27 cellular contexts compared by ENCODE assay signal in the genomic region with DNA sequence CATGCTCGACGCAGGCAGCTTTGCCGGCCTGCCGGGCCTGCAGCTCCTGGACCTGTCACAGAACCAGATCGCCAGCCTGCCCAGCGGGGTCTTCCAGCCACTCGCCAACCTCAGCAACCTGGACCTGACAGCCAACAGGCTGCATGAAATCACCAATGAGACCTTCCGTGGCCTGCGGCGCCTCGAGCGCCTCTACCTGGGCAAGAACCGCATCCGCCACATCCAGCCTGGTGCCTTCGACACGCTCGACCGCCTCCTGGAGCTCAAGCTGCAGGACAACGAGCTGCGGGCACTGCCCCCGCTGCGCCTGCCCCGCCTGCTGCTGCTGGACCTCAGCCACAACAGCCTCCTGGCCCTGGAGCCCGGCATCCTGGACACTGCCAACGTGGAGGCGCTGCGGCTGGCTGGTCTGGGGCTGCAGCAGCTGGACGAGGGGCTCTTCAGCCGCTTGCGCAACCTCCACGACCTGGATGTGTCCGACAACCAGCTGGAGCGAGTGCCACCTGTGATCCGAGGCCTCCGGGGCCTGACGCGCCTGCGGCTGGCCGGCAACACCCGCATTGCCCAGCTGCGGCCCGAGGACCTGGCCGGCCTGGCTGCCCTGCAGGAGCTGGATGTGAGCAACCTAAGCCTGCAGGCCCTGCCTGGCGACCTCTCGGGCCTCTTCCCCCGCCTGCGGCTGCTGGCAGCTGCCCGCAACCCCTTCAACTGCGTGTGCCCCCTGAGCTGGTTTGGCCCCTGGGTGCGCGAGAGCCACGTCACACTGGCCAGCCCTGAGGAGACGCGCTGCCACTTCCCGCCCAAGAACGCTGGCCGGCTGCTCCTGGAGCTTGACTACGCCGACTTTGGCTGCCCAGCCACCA. TPM values are rescaled to one million over a fixed set of nuclear protein-coding genes. Genes with fewer than 3 reads are reported as not detected.
DNase-seq lines count a peak whose midpoint lies in the region; ATAC-seq, FAIRE-seq and TF ChIP-seq lines count a peak whose summit lies in the region.
"Had no signal": no experiment of that assay in that cellular context is flagged by ENCODE, and none has a peak within 500 bp of the region (broad histone marks: within the 10 kb centered on the region; RNA-seq: fewer than 3 reads in every experiment).

No MANE protein-coding gene starts in this region.

- H2BK120ac ChIP-seq in mesenchymal stem cell (ENCODE audit: low read depth, low read length), result no peak overlapping the region

- 95% methylated on average over 59 of the region's 59 CpGs for WGBS in mesenchymal stem cell

- H2AFZ ChIP-seq in mesenchymal stem cell (ENCODE audit: low read depth, low read length), result no peak overlapping the region
- no peak overlapping the region for H2AFZ ChIP-seq in OCI-LY7 (ENCODE audit: low read length)

- H3K27ac Mint-ChIP-seq in activated T-cell treated with anti-CD3 and anti-CD28 coated beads, Interleukin-2, amount 50 U/mL, for 24 hours, result peak overlapping the region; percentile 59
- H3K27ac Mint-ChIP-seq in HFFc6, result no peak overlapping the region
- H3K27ac Mint-ChIP-seq: T-helper 2 cell treated with Interferon-gamma antibody and Interleukin-4, amounts not matched to agents 5 μg/mL and 100 μg/mL, for 36 hours had no signal

- no peak overlapping the region for H3K9ac ChIP-seq in mesenchymal stem cell (ENCODE audit: low read length)
- H3K9ac ChIP-seq: BLaER1 treated with 17β-estradiol and CSF1 and Interleukin-3, amounts not matched to agents 10 nM and 100 nM had no signal

- no peaks in the 10 kb centered on the region for H3K9me3 Mint-ChIP-seq in activated T-cell treated with anti-CD3 and anti-CD28 coated beads, Interleukin-2, amount 50 U/mL, for 24 hours
- H3K9me3 Mint-ChIP-seq in activated T-cell treated with anti-CD3 and anti-CD28 coated beads, Interleukin-2, amount 50 U/mL, for 4 hours, result no peaks in the 10 kb centered on the region
- H3K9me3 Mint-ChIP-seq in HFFc6, result no peaks in the 10 kb centered on the region
- H3K9me3 Mint-ChIP-seq: T-helper 2 cell treated with Interferon-gamma antibody and Interleukin-4, amounts not matched to agents 5 μg/mL and 100 μg/mL, for 36 hours; WTC11 had no signal

- no TSS peak for BruUV-seq in OCI-LY7 (replicated peaks; lab: Mats Ljungman, UMichigan)

- no peak overlapping the region for H3K14ac ChIP-seq in mesenchymal stem cell (ENCODE audit: low read length in 2 of 2)

- no peaks in the 10 kb centered on the region for H3K9me2 ChIP-seq in OCI-LY7 (ENCODE audit: insufficient read depth, low read length)

- H3K27ac ChIP-seq in dorsolateral prefrontal cortex (peak overlapping the region in 35 of 59 donors; percentile 3 to 74 (median 44)), mesenchymal stem cell (ENCODE audit: low read length, poor library complexity, severe bottlenecking) (no peak overlapping the region), tibial artery (peak overlapping the region; percentile 90 to 93), OCI-LY7 (ENCODE audit: low read depth, low read length, poor library complexity, severe bottlenecking) (no peak overlapping the region)
- H3K27ac ChIP-seq: colonic mucosa, neutrophil, SJSA1 had no signal

- no peaks in the 10 kb centered on the region for H3K27me3 Mint-ChIP-seq in activated T-cell treated with anti-CD3 and anti-CD28 coated beads, Interleukin-2, amount 50 U/mL, for 24 hours
- H3K27me3 Mint-ChIP-seq in activated T-cell treated with anti-CD3 and anti-CD28 coated beads, Interleukin-2, amount 50 U/mL, for 4 hours (ENCODE audit: low read depth), result no peaks in the 10 kb centered on the region
- H3K27me3 Mint-ChIP-seq in HFFc6 (ENCODE audit: insufficient read depth), result peaks cover 28% of the 10 kb centered on the region

- H3K9me3 ChIP-seq in mesenchymal stem cell (ENCODE audit: control insufficient read depth, low read length) (no peaks in the 10 kb centered on the region), tibial artery (no peaks in the 10 kb centered on the region), OCI-LY7 (ENCODE audit: low read length) (no peaks in the 10 kb centered on the region)
- H3K9me3 ChIP-seq: BLaER1 treated with 17β-estradiol and CSF1 and Interleukin-3, amounts not matched to agents 10 nM and 100 nM; colonic mucosa; HAP-1; neutrophil; SJSA1; upper lobe of left lung had no signal

- H2BK12ac ChIP-seq in mesenchymal stem cell (ENCODE audit: low read length in 2 of 2), result no peak overlapping the region

- no peaks in the 10 kb centered on the region for H3K27me3 ChIP-seq in dorsolateral prefrontal cortex
- H3K27me3 ChIP-seq in mesenchymal stem cell (ENCODE audit: control insufficient read depth in 1 of 2, insufficient read depth in 1 of 2, low read length in 2 of 2), result no peaks in the 10 kb centered on the region
- H3K27me3 ChIP-seq in tibial artery, result no peaks in the 10 kb centered on the region
- H3K27me3 ChIP-seq: BLaER1 treated with 17β-estradiol and CSF1 and Interleukin-3, amounts not matched to agents 10 nM and 100 nM; colonic mucosa; neutrophil; SJSA1; upper lobe of left lung had no signal

- H2AK5ac ChIP-seq in mesenchymal stem cell (ENCODE audit: low read length, severe bottlenecking), result no peak overlapping the region

- H3K79me2 ChIP-seq in OCI-LY7 (ENCODE audit: insufficient read depth, low read depth, low read length), result no peaks in the 10 kb centered on the region

- no peak overlapping the region for H3K4ac ChIP-seq in mesenchymal stem cell (ENCODE audit: low read depth in 1 of 2, low read length in 2 of 2)

- H3K36me3 ChIP-seq in mesenchymal stem cell (ENCODE audit: control insufficient read depth in 1 of 2, insufficient read depth in 2 of 2, low read depth in 1 of 2, low read length in 2 of 2) (peaks cover 61 to 82% of the 10 kb centered on the region in 2 experiments), tibial artery (peaks cover 19 to 50% (median 50%) of the 10 kb centered on the region in 3 donors), OCI-LY7 (ENCODE audit: insufficient read depth, low read length) (no peaks in the 10 kb centered on the region)
- H3K36me3 ChIP-seq: colonic mucosa, HAP-1 had no signal

- TF ChIP-seq POLR2A in H54 (IDR thresholded peaks at IDR 0.05; ENCODE audit: low read depth, low read length), result no peak

- intact Hi-C loops in dorsolateral prefrontal cortex (cut with DNase I), result no loop called here
- intact Hi-C loops in tibial artery (cut with DNase I; ENCODE audit: low total_unique reads), result no loop called here
- intact Hi-C loops in OCI-LY7 (cut with micrococcal nuclease; ENCODE audit: unreplicated experiment), result no loop called here

- H4K91ac ChIP-seq in mesenchymal stem cell (ENCODE audit: low read length), result peak overlapping the region; percentile 3

- no peak for TF ChIP-seq CTCF in dorsolateral prefrontal cortex (IDR thresholded peaks at IDR 0.05 in 54 of 56, conservative IDR thresholded peaks at IDR 0.05 in 2 of 56; ENCODE audit: low read depth in 1 of 56, partially characterized antibody in 56 of 56)
- no peak for TF ChIP-seq CTCF in tibial artery (IDR thresholded peaks at IDR 0.05)
- no peak for TF ChIP-seq CTCF in HFFc6 (IDR thresholded peaks at IDR 0.05)
- no peak for TF ChIP-seq CTCF in OCI-LY7 (conservative IDR thresholded peaks at IDR 0.05; ENCODE audit: low read length)

- H2BK5ac ChIP-seq in mesenchymal stem cell (ENCODE audit: low read depth, low read length, poor library complexity, severe bottlenecking), result no peak overlapping the region

- no peak for DNase-seq in activated T-cell treated with anti-CD3 and anti-CD28 coated beads, Interleukin-2, amount 50 U/mL, for 24 hours
- no peak for DNase-seq in activated T-cell treated with anti-CD3 and anti-CD28 coated beads, Interleukin-2, amount 50 U/mL, for 4 hours
- DNase-seq in dorsolateral prefrontal cortex, result peak in 8 of 10 donors; percentile 43 to 79 (median 55)
- DNase-seq in mesenchymal stem cell, result no peak
- peak in 1 of 2 donors; percentile 90 for DNase-seq in tibial artery
- no peak for DNase-seq in HFFc6
- DNase-seq in H54 (ENCODE audit: insufficient read length, low spot score), result no peak
- DNase-seq in OCI-LY7 (ENCODE audit: low spot score), result no peak
- DNase-seq: activated CD4-positive, alpha-beta T cell treated with anti-CD3 and anti-CD28 coated beads, Interleukin-2, amount 50 U/mL, for 48 hours; activated naive CD4-positive, alpha-beta T cell treated with anti-CD3 and anti-CD28 coated beads, Interleukin-2, amount 50 U/mL, for 16 hours; colonic mucosa; kidney glomerular epithelial cell; NCI-H1436; NCI-H2171; NCI-H748 treated with DMSO at 0.1 percent for 48 hours; PC-3; stimulated activated CD4-positive, alpha-beta T cell treated with anti-CD3 and anti-CD28 coated beads, Interleukin-2, amount 100 ng/mL, for 24 hours; stimulated activated naive CD8-positive, alpha-beta T cell treated with anti-CD3 and anti-CD28 coated beads, Interleukin-15, Interleukin-2, amounts not matched to agents 100 U/mL and 50 U/mL, for 24 hours had no signal

- H3K4me1 ChIP-seq in mesenchymal stem cell (ENCODE audit: control insufficient read depth, insufficient read depth, low read depth, low read length) (peaks cover 77% of the 10 kb centered on the region), tibial artery (peaks cover 21 to 100% (median 98%) of the 10 kb centered on the region in 4 donors), OCI-LY7 (ENCODE audit: insufficient read depth, low read length, poor library complexity, severe bottlenecking) (no peaks in the 10 kb centered on the region)
- H3K4me1 ChIP-seq: colonic mucosa, HAP-1 had no signal

- H3K23ac ChIP-seq in mesenchymal stem cell (ENCODE audit: low read length in 2 of 2), result no peak overlapping the region

- H3K4me2 ChIP-seq in mesenchymal stem cell (ENCODE audit: low read length, poor library complexity, severe bottlenecking) (no peak overlapping the region), OCI-LY7 (ENCODE audit: low read length) (no peak overlapping the region)

- no peaks in the 10 kb centered on the region for H4K20me1 ChIP-seq in OCI-LY7 (ENCODE audit: insufficient read depth, low read length)

- H2BK15ac ChIP-seq in mesenchymal stem cell (ENCODE audit: low read depth, poor library complexity, severe bottlenecking), result no peak overlapping the region

- H3K4me3 ChIP-seq in dorsolateral prefrontal cortex (no peak overlapping the region), mesenchymal stem cell (ENCODE audit: insufficient read depth in 1 of 2, low read depth in 1 of 2, low read length in 2 of 2) (no peak overlapping the region), tibial artery (peak overlapping the region; percentile 5 to 16), OCI-LY7 (ENCODE audit: low read depth, low read length, poor library complexity, severe bottlenecking) (no peak overlapping the region)
- H3K4me3 ChIP-seq: BLaER1 treated with 17β-estradiol and CSF1 and Interleukin-3, amounts not matched to agents 10 nM and 100 nM; colonic mucosa; HAP-1; SJSA1; upper lobe of left lung had no signal

- H3K4me3 Mint-ChIP-seq in activated T-cell treated with anti-CD3 and anti-CD28 coated beads, Interleukin-2, amount 50 U/mL, for 24 hours, result no peak overlapping the region
- no peak overlapping the region for H3K4me3 Mint-ChIP-seq in activated T-cell treated with anti-CD3 and anti-CD28 coated beads, Interleukin-2, amount 50 U/mL, for 4 hours
- H3K4me3 Mint-ChIP-seq in HFFc6, result no peak overlapping the region
- H3K4me3 Mint-ChIP-seq: T-helper 2 cell treated with Interferon-gamma antibody and Interleukin-4, amounts not matched to agents 5 μg/mL and 100 μg/mL, for 36 hours; WTC11 had no signal

- peaks cover 50% of the 10 kb centered on the region for H3K36me3 Mint-ChIP-seq in activated T-cell treated with anti-CD3 and anti-CD28 coated beads, Interleukin-2, amount 50 U/mL, for 24 hours (ENCODE audit: low read depth)
- peaks cover 1% of the 10 kb centered on the region for H3K36me3 Mint-ChIP-seq in activated T-cell treated with anti-CD3 and anti-CD28 coated beads, Interleukin-2, amount 50 U/mL, for 4 hours (ENCODE audit: insufficient read depth)
- no peaks in the 10 kb centered on the region; the same call in 1 of the 2 replicates for H3K36me3 Mint-ChIP-seq in HFFc6 (ENCODE audit: low read depth)
- H3K36me3 Mint-ChIP-seq: WTC11 had no signal

- no peak for ATAC-seq in activated T-cell treated with anti-CD3 and anti-CD28 coated beads, Interleukin-2, amount 50 U/mL, for 4 hours
- ATAC-seq: PC-3; sciatic nerve; stimulated activated naive CD8-positive, alpha-beta T cell treated with anti-CD3 and anti-CD28 coated beads, Interleukin-15, Interleukin-2, amounts not matched to agents 100 U/mL and 50 U/mL, for 24 hours; WTC11 had no signal

- H3K79me1 ChIP-seq in mesenchymal stem cell (replicated peaks; ENCODE audit: low read length, poor library complexity, severe bottlenecking), result peaks cover 36% of the 10 kb centered on the region

- POLR2A ChIA-PET in OCI-LY7 (lab: Charles Lee), result no interaction called here

- peaks cover 8% of the 10 kb centered on the region for H3K4me1 Mint-ChIP-seq in activated T-cell treated with anti-CD3 and anti-CD28 coated beads, Interleukin-2, amount 50 U/mL, for 24 hours (ENCODE audit: low read depth)
- H3K4me1 Mint-ChIP-seq in activated T-cell treated with anti-CD3 and anti-CD28 coated beads, Interleukin-2, amount 50 U/mL, for 4 hours (ENCODE audit: low read depth), result peaks cover 2% of the 10 kb centered on the region
- H3K4me1 Mint-ChIP-seq in HFFc6 (ENCODE audit: low read depth), result peaks cover 63% of the 10 kb centered on the region

- no peak overlapping the region for H3K18ac ChIP-seq in mesenchymal stem cell (ENCODE audit: low read depth in 1 of 2, low read length in 2 of 2)

- FAIRE-seq in H54 (lab: Jason Lieb, UNC), result no peak
- FAIRE-seq: GM12892 had no signal

- CTCF ChIA-PET in OCI-LY7 (lab: Charles Lee; ENCODE audit: unreplicated experiment), result interaction anchor here (0.6 kb wide), 1 partner anchor 22 kb away, joined by 3 read pairs; no protein-coding TSS in a partner anchor

- H4K8ac ChIP-seq in mesenchymal stem cell (ENCODE audit: low read length), result peak overlapping the region; percentile 32

RNA-seq across cellular contexts. Expression of a gene that starts 9.7 kb away (rescaled TPM):
- total RNA-seq in activated T-cell treated with anti-CD3 and anti-CD28 coated beads, Interleukin-2, amount 50 U/mL, for 4 hours, result under 1 TPM; 0.30 to 0.46 (median 0.34) TPM
- 10 to 100 TPM in 84 of 120 experiments, 1 to 10 TPM in 36; 3.9 to 49.4 (median 12.1) TPM for total RNA-seq in dorsolateral prefrontal cortex
- polyA plus RNA-seq in mesenchymal stem cell (2013, experiment 1 of 2), result 127 TPM
- polyA plus RNA-seq in mesenchymal stem cell (2013, experiment 2 of 2), result 127 TPM
- 100 to 1,000 TPM in 4 of 6 experiments, 10 to 100 TPM in 2; 92.0 to 131 (median 103) TPM for total RNA-seq in HFFc6 (2021; fragmentation: NEBNext Ultra II Directional; extraction: Animal tissue kit (Norgen Biotek cat#: 25700))
- not detected in 2 replicates for total RNA-seq in OCI-LY7 (2014; rRNA removed; shearing (Covaris generic))
- not detected in 2 replicates for total RNA-seq in OCI-LY7 (2022)

RNA-seq across cellular contexts. Expression of a gene that starts 30.2 kb away (rescaled TPM):
- 100 to 1,000 TPM; 112 to 131 (median 125) TPM for total RNA-seq in activated T-cell treated with anti-CD3 and anti-CD28 coated beads, Interleukin-2, amount 50 U/mL, for 4 hours
- total RNA-seq in dorsolateral prefrontal cortex (10 to 100 TPM; 31.5 to 61.9 (median 44.6) TPM), OCI-LY7 (2022) (77.4 and 82.4 TPM in 2 replicates)
- 39.3 TPM for polyA plus RNA-seq in mesenchymal stem cell (2013, experiment 1 of 2)
- 43.3 TPM for polyA plus RNA-seq in mesenchymal stem cell (2013, experiment 2 of 2)
- 10 to 100 TPM; 44.9 to 50.8 (median 46.1) TPM for total RNA-seq in HFFc6 (2021; fragmentation: NEBNext Ultra II Directional; extraction: Animal tissue kit (Norgen Biotek cat#: 25700))
- 80.6 and 92.1 TPM in 2 replicates for total RNA-seq in OCI-LY7 (2014; rRNA removed; shearing (Covaris generic))

RNA-seq across cellular contexts. Expression of a gene that starts 35.1 kb away (rescaled TPM):
- 10 to 100 TPM; 75.8 to 79.9 (median 76.4) TPM for total RNA-seq in activated T-cell treated with anti-CD3 and anti-CD28 coated beads, Interleukin-2, amount 50 U/mL, for 4 hours
- total RNA-seq in dorsolateral prefrontal cortex (100 to 1,000 TPM in 1 of 120 experiments, 10 to 100 TPM in 119; 38.4 to 111 (median 63.7) TPM), OCI-LY7 (2022) (112 and 115 TPM in 2 replicates)
- polyA plus RNA-seq in mesenchymal stem cell (2013, experiment 1 of 2), result 25.5 TPM
- 22.1 TPM for polyA plus RNA-seq in mesenchymal stem cell (2013, experiment 2 of 2)
- total RNA-seq in HFFc6 (2021; fragmentation: NEBNext Ultra II Directional; extraction: Animal tissue kit (Norgen Biotek cat#: 25700)), result 10 to 100 TPM; 12.1 to 20.9 (median 17.2) TPM
- 64.0 and 77.2 TPM in 2 replicates for total RNA-seq in OCI-LY7 (2014; rRNA removed; shearing (Covaris generic))

RNA-seq across cellular contexts. Expression of a gene that starts 44.4 kb away (rescaled TPM):
- 100 to 1,000 TPM; 108 to 124 (median 123) TPM for total RNA-seq in activated T-cell treated with anti-CD3 and anti-CD28 coated beads, Interleukin-2, amount 50 U/mL, for 4 hours
- total RNA-seq in dorsolateral prefrontal cortex (10 to 100 TPM; 38.3 to 66.6 (median 53.2) TPM), OCI-LY7 (2022) (89.7 and 94.3 TPM in 2 replicates)
- polyA plus RNA-seq in mesenchymal stem cell (2013, experiment 1 of 2), result 27.3 TPM
- polyA plus RNA-seq in mesenchymal stem cell (2013, experiment 2 of 2), result 27.3 TPM
- 10 to 100 TPM; 40.8 to 54.4 (median 45.1) TPM for total RNA-seq in HFFc6 (2021; fragmentation: NEBNext Ultra II Directional; extraction: Animal tissue kit (Norgen Biotek cat#: 25700))
- total RNA-seq in OCI-LY7 (2014; rRNA removed; shearing (Covaris generic)), result 89.8 and 94.5 TPM in 2 replicates

Comparison
In these comparisons a context has a peak if more than half of its experiments do, and no peak if none do; other contexts are left out.
1. DNase-seq: peak in dorsolateral prefrontal cortex (8 of 10); none in activated T-cell treated with anti-CD3 and anti-CD28 coated beads, Interleukin-2, amount 50 U/mL, for 24 hours (single experiment), activated T-cell treated with anti-CD3 and anti-CD28 coated beads, Interleukin-2, amount 50 U/mL, for 4 hours (single experiment), mesenchymal stem cell (single experiment), HFFc6 (single experiment), H54 (single experiment) and OCI-LY7 (single experiment).
2. H3K27ac ChIP-seq: peak in dorsolateral prefrontal cortex (35 of 59) and tibial artery (2 of 2); none in mesenchymal stem cell (single experiment) and OCI-LY7 (single experiment).
3. H3K4me3 ChIP-seq: peak in tibial artery (2 of 2); none in dorsolateral prefrontal cortex (0 of 59), mesenchymal stem cell (0 of 2) and OCI-LY7 (single experiment).